ENCODE assay signal across 8 cellular contexts in genomic region chr2:73268831-73269685, GRCh38.
DNase-seq lines count a peak whose midpoint lies in the region; ATAC-seq and TF ChIP-seq lines count a peak whose summit lies in the region.

No MANE protein-coding gene starts in this region.

- H3K4me3 ChIP-seq in iPS-18a (ENCODE audit: low read length): peak overlapping the region; percentile 42

- H3K27me3 ChIP-seq in iPS-18a (ENCODE audit: control insufficient read depth, insufficient read depth, low read length): peaks cover 42% of the 10 kb centered on the region

- DNase-seq in GM13976 (ENCODE audit: low spot score): peak; percentile 91
- DNase-seq in NCI-H82 (lab: John Stamatoyannopoulos, UW): peak; percentile 85
- peak; percentile 79 for DNase-seq in activated gamma-delta T cell treated with Interleukin-2 at 50 U/mL for 16 hours
- DNase-seq in stimulated activated CD4-positive, alpha-beta T cell treated with anti-CD3 and anti-CD28 coated beads, Interleukin-15, amount 100 ng/mL, for 24 hours: peak; percentile 77
- DNase-seq in NCI-H1694 (lab: John Stamatoyannopoulos, UW): no peak
- DNase-seq in EL: no peak

- peak; percentile 8 for TF ChIP-seq CTCF in GM13976 (IDR thresholded peaks at IDR 0.05; ENCODE audit: borderline replicate concordance, control extremely low read depth, extremely low read depth, insufficient read depth, missing control alignments)

- peaks cover 4% of the 10 kb centered on the region for H3K4me1 ChIP-seq in iPS-18a (ENCODE audit: control insufficient read depth, low read depth, low read length)

- H3K9ac ChIP-seq in iPS-18a (ENCODE audit: low read length): no peak overlapping the region

- H3K27ac ChIP-seq in iPS-18a (ENCODE audit: low read length): no peak overlapping the region

- in situ Hi-C loops in GM13976 (cut with MboI; ENCODE audit: low sequenced_read_pairs, unreplicated experiment): no loop called here

- no peaks in the 10 kb centered on the region for H3K36me3 ChIP-seq in iPS-18a (ENCODE audit: control insufficient read depth, low read depth, low read length)

- peak; percentile 81 for ATAC-seq in HG03095 (IDR thresholded peaks at IDR 0.05; ENCODE audit: unreplicated experiment)

- no peaks in the 10 kb centered on the region for H3K9me3 ChIP-seq in iPS-18a (ENCODE audit: control insufficient read depth, low read depth, low read length)

Comparison
In these comparisons a context has a peak if more than half of its experiments do, and no peak if none do; other contexts are left out.
1. DNase-seq: peak in GM13976 (single experiment), NCI-H82 (single experiment), activated gamma-delta T cell treated with Interleukin-2 at 50 U/mL for 16 hours (single experiment) and stimulated activated CD4-positive, alpha-beta T cell treated with anti-CD3 and anti-CD28 coated beads, Interleukin-15, amount 100 ng/mL, for 24 hours (single experiment); none in NCI-H1694 (single experiment) and EL (single experiment).